In the genomic region with DNA sequence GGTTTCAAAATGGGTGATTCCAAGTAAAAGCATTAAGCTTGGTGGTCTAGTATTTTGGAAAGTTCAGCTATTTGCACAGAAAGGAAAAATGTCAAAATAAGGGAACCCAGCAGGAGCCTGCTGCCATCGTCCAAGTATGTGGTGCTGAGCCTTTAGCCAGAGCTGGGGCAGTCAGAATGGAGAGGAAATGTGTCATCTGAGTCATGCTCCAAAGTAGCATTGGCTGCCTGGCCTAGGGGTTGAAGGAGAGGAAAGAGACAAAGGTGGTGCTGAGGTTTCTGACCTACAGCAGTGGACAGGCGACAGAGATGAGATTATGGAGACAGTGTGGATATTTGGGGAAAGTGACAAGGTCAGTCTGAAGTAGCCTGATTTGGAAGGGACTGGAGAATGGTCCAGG, we compare ENCODE assay signal across 1 cellular context.
TF ChIP-seq lines count a peak whose summit lies in the region.

No MANE protein-coding gene starts in this region.

TF ChIP-seq in SK-N-SH, 30 proteins besides CTCF, POLR2A, EP300 and RAD21 (continued from another document):
- TF ChIP-seq FOSL2 (IDR thresholded peaks at IDR 0.05; ENCODE audit: borderline replicate concordance, low read depth) (no peak), ELF1 (IDR thresholded peaks at IDR 0.05) (no peak), FOXJ3 (CRISPR knock-in tag; IDR thresholded peaks at IDR 0.05) (no peak), YY1 (IDR thresholded peaks at IDR 0.05; ENCODE audit: low read depth) (no peak), MEF2A (IDR thresholded peaks at IDR 0.05; ENCODE audit: borderline replicate concordance, low read depth) (no peak), MXI1 (IDR thresholded peaks at IDR 0.05; ENCODE audit: low read depth, low read length) (no peak)
- TF ChIP-seq, protein P1, sequence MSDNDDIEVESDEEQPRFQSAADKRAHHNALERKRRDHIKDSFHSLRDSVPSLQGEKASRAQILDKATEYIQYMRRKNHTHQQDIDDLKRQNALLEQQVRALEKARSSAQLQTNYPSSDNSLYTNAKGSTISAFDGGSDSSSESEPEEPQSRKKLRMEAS (IDR thresholded peaks at IDR 0.05; ENCODE audit: low read depth), result no peak
- TF ChIP-seq, protein P2, sequence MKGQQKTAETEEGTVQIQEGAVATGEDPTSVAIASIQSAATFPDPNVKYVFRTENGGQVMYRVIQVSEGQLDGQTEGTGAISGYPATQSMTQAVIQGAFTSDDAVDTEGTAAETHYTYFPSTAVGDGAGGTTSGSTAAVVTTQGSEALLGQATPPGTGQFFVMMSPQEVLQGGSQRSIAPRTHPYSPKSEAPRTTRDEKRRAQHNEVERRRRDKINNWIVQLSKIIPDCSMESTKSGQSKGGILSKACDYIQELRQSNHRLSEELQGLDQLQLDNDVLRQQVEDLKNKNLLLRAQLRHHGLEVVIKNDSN (IDR thresholded peaks at IDR 0.05; ENCODE audit: borderline replicate concordance, low read depth), result no peak
- TF ChIP-seq, protein P3, sequence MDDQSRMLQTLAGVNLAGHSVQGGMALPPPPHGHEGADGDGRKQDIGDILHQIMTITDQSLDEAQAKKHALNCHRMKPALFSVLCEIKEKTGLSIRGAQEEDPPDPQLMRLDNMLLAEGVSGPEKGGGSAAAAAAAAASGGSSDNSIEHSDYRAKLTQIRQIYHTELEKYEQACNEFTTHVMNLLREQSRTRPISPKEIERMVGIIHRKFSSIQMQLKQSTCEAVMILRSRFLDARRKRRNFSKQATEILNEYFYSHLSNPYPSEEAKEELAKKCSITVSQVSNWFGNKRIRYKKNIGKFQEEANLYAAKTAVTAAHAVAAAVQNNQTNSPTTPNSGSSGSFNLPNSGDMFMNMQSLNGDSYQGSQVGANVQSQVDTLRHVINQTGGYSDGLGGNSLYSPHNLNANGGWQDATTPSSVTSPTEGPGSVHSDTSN (IDR thresholded peaks at IDR 0.05), result no peak
- TF ChIP-seq, protein P4, sequence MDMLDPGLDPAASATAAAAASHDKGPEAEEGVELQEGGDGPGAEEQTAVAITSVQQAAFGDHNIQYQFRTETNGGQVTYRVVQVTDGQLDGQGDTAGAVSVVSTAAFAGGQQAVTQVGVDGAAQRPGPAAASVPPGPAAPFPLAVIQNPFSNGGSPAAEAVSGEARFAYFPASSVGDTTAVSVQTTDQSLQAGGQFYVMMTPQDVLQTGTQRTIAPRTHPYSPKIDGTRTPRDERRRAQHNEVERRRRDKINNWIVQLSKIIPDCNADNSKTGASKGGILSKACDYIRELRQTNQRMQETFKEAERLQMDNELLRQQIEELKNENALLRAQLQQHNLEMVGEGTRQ (IDR thresholded peaks at IDR 0.05; ENCODE audit: borderline replicate concordance, low read depth, low read length), result no peak
